In genomic region chr22:22900527-22901205, GRCh38 we compare ENCODE assay signal across 7 cellular contexts. TPM values are rescaled to one million over a fixed set of nuclear protein-coding genes. Genes with fewer than 3 reads are reported as not detected.
"Had no signal": no experiment of that assay in that cellular context is flagged by ENCODE, and none has a peak within 500 bp of the region (broad histone marks: within the 10 kb centered on the region; RNA-seq: fewer than 3 reads in every experiment).

No MANE protein-coding gene starts in this region.

RNA-seq across cellular contexts. Expression of gene IGLL5, which starts 13.1 kb away (rescaled TPM):
- total RNA-seq: activated CD4-positive, alpha-beta T cell treated with anti-CD3 and anti-CD28 coated beads, Interleukin-2, amount 10 ng/mL, durations not matched to agents 24 days and 14 days; activated CD8-positive, alpha-beta memory T cell treated with anti-CD3 and anti-CD28 coated beads, Interleukin-2, amount 10 ng/mL, durations not matched to agents 7 days and 5 days; activated T-helper 1 cell treated with anti-CD3 and anti-CD28 coated beads, Interleukin-12 subunit alpha, Interleukin-12 subunit beta, Interleukin-2, Interleukin-4 antibody, amounts not matched to agents 30 ng/mL and 10 ng/mL and 1 ng/mL, durations not matched to agents 14 hours and 24 hours and 36 hours; astrocyte; cardiac muscle cell; SK-MEL-5; WTC11 had no signal
- polyA plus RNA-seq: cardiac muscle cell had no signal
